ENCODE assay signal across 26 cellular contexts in genomic region chr2:17196380-17196779, GRCh38.
"Had no signal": no experiment of that assay in that cellular context is flagged by ENCODE, and none has a peak within 500 bp of the region (broad histone marks: within the 10 kb centered on the region; RNA-seq: fewer than 3 reads in every experiment).

No MANE protein-coding gene starts in this region.

- H3K4me3 ChIP-seq: breast epithelium, colonic mucosa, SK-N-MC had no signal

- H3K9me3 ChIP-seq: breast epithelium, colonic mucosa had no signal

- ATAC-seq: activated CD8-positive, alpha-beta memory T cell treated with anti-CD3 and anti-CD28 coated beads, Interleukin-2, amount 10 ng/mL, durations not matched to agents 7 days and 5 days; Panc1; Right ventricle myocardium inferior; T-cell; WTC11 had no signal

- H3K27me3 ChIP-seq: breast epithelium, colonic mucosa had no signal

- DNase-seq: activated CD4-positive, alpha-beta T cell treated with anti-CD3 and anti-CD28 coated beads for 1 hour; activated CD4-positive, alpha-beta T cell treated with anti-CD3 and anti-CD28 coated beads, Interleukin-2, amount 10 ng/mL, durations not matched to agents 24 days and 14 days; activated CD4-positive, alpha-beta T cell treated with anti-CD3 and anti-CD28 coated beads, Interleukin-2, amount 50 U/mL, for 48 hours; activated CD8-positive, alpha-beta memory T cell treated with anti-CD3 and anti-CD28 coated beads, Interleukin-2, amount 10 ng/mL, durations not matched to agents 7 days and 5 days; activated effector memory CD4-positive, alpha-beta T cell treated with Interleukin-2 at 50 U/mL for 16 hours; activated naive CD4-positive, alpha-beta T cell; activated T-cell treated with anti-CD3 and anti-CD28 coated beads, Interleukin-2, amount 50 U/mL, for 24 hours; aorta; caudate nucleus; colonic mucosa; MM.1S; NCI-H1048; NCI-H146; NCI-H187 treated with DMSO at 0.1 percent for 48 hours; NCI-H2081 treated with DMSO at 0.1 percent for 48 hours; NCI-H446; NCI-H524; RPMI8226; T-cell; T-helper 2 cell; T1000 had no signal

- H3K4me1 ChIP-seq: breast epithelium, colonic mucosa had no signal

- H3K36me3 ChIP-seq: breast epithelium, colonic mucosa had no signal
